In genomic region chr1:43529206-43529731, GRCh38 we compare ENCODE assay signal across 8 cellular contexts. TPM values are rescaled to one million over a fixed set of nuclear protein-coding genes. Genes with fewer than 3 reads are reported as not detected.
DNase-seq lines count a peak whose midpoint lies in the region; ATAC-seq, FAIRE-seq and TF ChIP-seq lines count a peak whose summit lies in the region.

No MANE protein-coding gene starts in this region.

- in situ Hi-C loops in HepG2 (cut with HindIII; ENCODE audit: extremely low pct_ligation_motif_present, low pct_unique_long_range_greater_than_20kb), result loop anchor here (5.0 kb wide), 2 partner anchors 58 to 403 kb away; partner anchors contain the start of gene ARTN

- 25% methylated on average over 11 of the region's 11 CpGs for WGBS in HepG2 (ENCODE audit: low lambda C conversion rate)

- peak; percentile 95 for TF ChIP-seq RAD21 in HepG2 (CRISPR knock-in tag; IDR thresholded peaks at IDR 0.05)

- H2AFZ ChIP-seq in HepG2 (ENCODE audit: low read length), result no peak overlapping the region

- peaks cover 45% of the 10 kb centered on the region for H3K4me1 ChIP-seq in HepG2 (ENCODE audit: insufficient read depth, low read length)

- H3K27me3 Mint-ChIP-seq in activated CD4-positive, alpha-beta T cell treated with anti-CD3 and anti-CD28 coated beads, Interleukin-2, amount 10 ng/mL, durations not matched to agents 24 days and 14 days, result peaks cover 44% of the 10 kb centered on the region

- POLR2A ChIA-PET in BJ (lab: Charles Lee), result no interaction called here
- POLR2A ChIA-PET in HepG2 (lab: Yijun Ruan, JAX), result interaction anchor here (3.7 to 8.6 kb wide), 2 partner anchors 18 to 121 kb away, joined by 22 to 87 read pairs; partner anchors contain the start of gene KDM4A

- peak; percentile 48 for DNase-seq in BJ (ENCODE audit: low read depth)
- DNase-seq in NCI-H69 (lab: John Stamatoyannopoulos, UW), result peak; percentile 80
- peak; percentile 94 for DNase-seq in activated CD4-positive, alpha-beta T cell treated with anti-CD3 and anti-CD28 coated beads, Interleukin-2, amount 10 ng/mL, durations not matched to agents 24 days and 14 days
- DNase-seq in coronary artery (ENCODE audit: low spot score), result peak; percentile 87
- DNase-seq in HepG2 (ENCODE audit: low spot score), result peak; percentile 82
- DNase-seq in stimulated activated CD4-positive, alpha-beta T cell treated with anti-CD3 and anti-CD28 coated beads, Interleukin-4, amount 100 ng/mL, for 48 hours (ENCODE audit: low read depth in 2 of 2), result peak; percentile 65 to 82

- H3K36me3 Mint-ChIP-seq in activated CD4-positive, alpha-beta T cell treated with anti-CD3 and anti-CD28 coated beads, Interleukin-2, amount 10 ng/mL, durations not matched to agents 24 days and 14 days (ENCODE audit: low read depth), result no peaks in the 10 kb centered on the region

- no peak for TF ChIP-seq EP300 in HepG2 (IDR thresholded peaks at IDR 0.05; ENCODE audit: low read depth in 2 of 2, low read length in 2 of 2)
- no peak for TF ChIP-seq EP300 in HepG2 (CRISPR knock-in tag; IDR thresholded peaks at IDR 0.05; ENCODE audit: borderline replicate concordance)

- H3K27ac ChIP-seq in coronary artery, result no peak overlapping the region
- H3K27ac ChIP-seq in HepG2 (ENCODE audit: extremely low read length, insufficient read depth, low read length), result no peak overlapping the region

- no peaks in the 10 kb centered on the region for H3K9me3 ChIP-seq in HepG2 (ENCODE audit: low read length)

- H3K4me2 ChIP-seq in HepG2 (ENCODE audit: low read depth, low read length), result 0 out of 2 replicates have a peak overlapping the region, but pooled peaks have one; percentile 41

- H3K36me3 ChIP-seq in BJ (ENCODE audit: control insufficient read depth, insufficient read depth, low read length) (no peaks in the 10 kb centered on the region), HepG2 (replicated peaks in 1 of 2; ENCODE audit: control insufficient read depth in 1 of 2, insufficient read depth in 2 of 2, low read length in 2 of 2) (peaks cover 0 to 6% of the 10 kb centered on the region in 2 experiments; a peak in 1 of 5 replicates)

- H3K4me3 ChIP-seq in BJ (ENCODE audit: low read depth, low read length) (no peak overlapping the region), coronary artery (no peak overlapping the region), HepG2 (replicated peaks in 1 of 3; ENCODE audit: insufficient read depth in 1 of 3, low read depth in 2 of 3, low read length in 3 of 3) (no peak overlapping the region)

- intact Hi-C loops in activated CD4-positive, alpha-beta T cell treated with anti-CD3 and anti-CD28 coated beads, Interleukin-2, amount 10 ng/mL, durations not matched to agents 24 days and 14 days (cut with micrococcal nuclease), result loop anchor here (1.0 to 5.0 kb wide), 4 partner anchors 121 to 508 kb away; partner anchors contain the start of genes ARTN and KDM4A
- intact Hi-C loops in HepG2 (cut with micrococcal nuclease; ENCODE audit: unreplicated experiment), result loop anchor here (1.0 to 2.0 kb wide), 4 partner anchors 19 to 405 kb away; no protein-coding TSS in a partner anchor

- peaks cover 11% of the 10 kb centered on the region for H4K20me1 ChIP-seq in HepG2 (ENCODE audit: insufficient read depth, low read length)

- no peaks in the 10 kb centered on the region for H3K9me3 Mint-ChIP-seq in activated CD4-positive, alpha-beta T cell treated with anti-CD3 and anti-CD28 coated beads, Interleukin-2, amount 10 ng/mL, durations not matched to agents 24 days and 14 days

- peaks cover 15% of the 10 kb centered on the region for H3K4me1 Mint-ChIP-seq in activated CD4-positive, alpha-beta T cell treated with anti-CD3 and anti-CD28 coated beads, Interleukin-2, amount 10 ng/mL, durations not matched to agents 24 days and 14 days

- no peak for TF ChIP-seq POLR2A in HepG2 (IDR thresholded peaks at IDR 0.05; ENCODE audit: insufficient read depth in 1 of 2, low read depth in 2 of 2, low read length in 2 of 2)

- no TSS peak for BruUV-seq in HepG2 (replicated peaks; lab: Mats Ljungman, UMichigan)

- ATAC-seq in HG02798 (IDR thresholded peaks at IDR 0.05; ENCODE audit: poor library complexity, unreplicated experiment), result peak; percentile 46
- ATAC-seq in HepG2, result peak; percentile 64
- ATAC-seq in HG03139 (IDR thresholded peaks at IDR 0.05; ENCODE audit: unreplicated experiment), result no peak

- TF ChIP-seq CTCF in BJ (IDR thresholded peaks at IDR 0.05; ENCODE audit: insufficient read depth, low read depth, low read length), result peak; percentile 92
- TF ChIP-seq CTCF in coronary artery (IDR thresholded peaks at IDR 0.05), result peak; percentile 90
- peak; percentile 95 for TF ChIP-seq CTCF in HepG2 (CRISPR knock-in tag; IDR thresholded peaks at IDR 0.05)

- no peaks in the 10 kb centered on the region for H3K27me3 ChIP-seq in BJ (ENCODE audit: control insufficient read depth, insufficient read depth, low read length)
- H3K27me3 ChIP-seq in HepG2 (ENCODE audit: control insufficient read depth in 1 of 2, insufficient read depth in 2 of 2, low read length in 2 of 2), result no peaks in the 10 kb centered on the region

- peak overlapping the region; percentile 41 for H3K4me3 Mint-ChIP-seq in activated CD4-positive, alpha-beta T cell treated with anti-CD3 and anti-CD28 coated beads, Interleukin-2, amount 10 ng/mL, durations not matched to agents 24 days and 14 days

- FAIRE-seq in HepG2 (lab: Jason Lieb, UNC), result peak; percentile 99

- H3K27ac Mint-ChIP-seq in activated CD4-positive, alpha-beta T cell treated with anti-CD3 and anti-CD28 coated beads, Interleukin-2, amount 10 ng/mL, durations not matched to agents 24 days and 14 days, result peak overlapping the region; percentile 30

- no peak overlapping the region for H3K9ac ChIP-seq in HepG2 (ENCODE audit: insufficient read depth, low read depth, low read length)

- peaks cover 28% of the 10 kb centered on the region for H3K79me2 ChIP-seq in HepG2 (ENCODE audit: insufficient read depth, low read length)

- CTCF ChIA-PET in BJ (lab: Yijun Ruan, JAX), result interaction anchor here (0.6 to 1.9 kb wide), 18 partner anchors 13 to 518 kb away, joined by 3 to 13 read pairs (median 4); partner anchors contain the start of gene KDM4A
- CTCF ChIA-PET in HepG2 (lab: Yijun Ruan, JAX; ENCODE audit: low intra/inter-chr PET ratio, low total read pairs), result interaction anchor here (1.1 to 1.9 kb wide), 3 partner anchors 25 to 111 kb away, joined by 3 to 11 read pairs (median 7); no protein-coding TSS in a partner anchor

TF ChIP-seq in HepG2, 621 proteins besides CTCF, POLR2A, EP300 and RAD21 (continues in another document):
- peak; percentile 56; the same call in 1 of the 2 replicates for TF ChIP-seq SMAD3 (CRISPR knock-in tag; IDR thresholded peaks at IDR 0.05)
- TF ChIP-seq GATAD2A (CRISPR knock-in tag; IDR thresholded peaks at IDR 0.05), result peak; percentile 53; the same call in 1 of the 2 replicates
- no peak for TF ChIP-seq NFE2 (CRISPR knock-in tag; IDR thresholded peaks at IDR 0.05)
- TF ChIP-seq ZFP37 (CRISPR knock-in tag; IDR thresholded peaks at IDR 0.05; ENCODE audit: borderline replicate concordance), result no peak
- TF ChIP-seq ZNF335 (CRISPR knock-in tag; IDR thresholded peaks at IDR 0.05), result peak; percentile 35; the same call in 1 of the 2 replicates
- TF ChIP-seq MED1 (CRISPR knock-in tag; IDR thresholded peaks at IDR 0.05), result no peak
- TF ChIP-seq THAP11 (CRISPR knock-in tag; IDR thresholded peaks at IDR 0.05), result peak; percentile 64

RNA-seq across cellular contexts. Expression of gene PTPRF, which starts 1.4 kb away (rescaled TPM):
- polyA plus RNA-seq in BJ (2011; rRNA removed) (70.3 and 97.0 TPM in 2 replicates), HepG2 (2011; rRNA removed) (167 and 213 TPM in 2 replicates)
- 157 and 205 TPM in 2 replicates for polyA minus RNA-seq in BJ (2011; rRNA and poly(A)+ RNA removed)
- total RNA-seq in activated CD4-positive, alpha-beta T cell treated with anti-CD3 and anti-CD28 coated beads, Interleukin-2, amount 10 ng/mL, durations not matched to agents 24 days and 14 days, result 2.1 and 2.7 TPM in 2 replicates
- total RNA-seq in HepG2 (2016; rRNA removed; fragmentation: Illumina TruSeq; extraction: Trizol), result 47.3 and 55.9 TPM in 2 replicates
- 6.1 and 8.9 TPM in 2 replicates for total RNA-seq in HepG2 (2016; cell fraction: cytosol; rRNA removed; fragmentation: Illumina TruSeq; extraction: Trizol; ENCODE audit: low read depth)
- total RNA-seq in HepG2 (2016; cell fraction: insoluble cytoplasmic fraction; rRNA removed; fragmentation: Illumina TruSeq; extraction: Trizol), result 38.1 and 54.3 TPM in 2 replicates
- total RNA-seq in HepG2 (2016; cell fraction: membrane; rRNA removed; fragmentation: Illumina TruSeq; extraction: Trizol), result 30.4 and 36.7 TPM in 2 replicates
- total RNA-seq in HepG2 (2016; cell fraction: nucleus; rRNA removed; fragmentation: Illumina TruSeq; extraction: Trizol), result 76.8 and 90.3 TPM in 2 replicates
- 119 and 128 TPM in 2 replicates for polyA plus RNA-seq in HepG2 (2011; cell fraction: cytosol; rRNA removed)
- polyA plus RNA-seq in HepG2 (2011; cell fraction: nucleus; rRNA removed), result 229 and 238 TPM in 2 replicates
- 125 and 182 TPM in 2 replicates for polyA plus RNA-seq in HepG2 (2012)
- polyA plus RNA-seq in HepG2 (2016; cell fraction: cytosol; fragmentation: Illumina TruSeq; extraction: Trizol; ENCODE audit: low read depth), result 5.7 and 6.0 TPM in 2 replicates
- polyA plus RNA-seq in HepG2 (2016; cell fraction: insoluble cytoplasmic fraction; fragmentation: Illumina TruSeq; extraction: Trizol; ENCODE audit: low read depth), result 37.1 and 51.8 TPM in 2 replicates
- 13.5 and 17.9 TPM in 2 replicates for polyA plus RNA-seq in HepG2 (2016; cell fraction: membrane; fragmentation: Illumina TruSeq; extraction: Trizol; ENCODE audit: low read depth)
- polyA plus RNA-seq in HepG2 (2016; cell fraction: nucleus; fragmentation: Illumina TruSeq; extraction: Trizol; ENCODE audit: insufficient read depth, low read depth), result 139 and 140 TPM in 2 replicates
- 212 and 690 TPM in 2 replicates for polyA minus RNA-seq in HepG2 (2011; rRNA and poly(A)+ RNA removed; ENCODE audit: low replicate concordance)
- 137 and 178 TPM in 2 replicates for polyA minus RNA-seq in HepG2 (2011; cell fraction: cytosol; rRNA and poly(A)+ RNA removed)
- 83.0 and 106 TPM in 2 replicates for polyA minus RNA-seq in HepG2 (2011; cell fraction: nucleus; rRNA and poly(A)+ RNA removed)
